8 cellular contexts compared by ENCODE assay signal in genomic region chr17:59707971-59708425, GRCh38.
A peak's percentile ranks its signal among the peaks of the same experiment; 100 is the strongest.
DNase-seq lines count a peak whose midpoint lies in the region; ATAC-seq and TF ChIP-seq lines count a peak whose summit lies in the region.

No MANE protein-coding gene starts in this region.

- H3K27me3 ChIP-seq in GM06990 (replicated peaks; ENCODE audit: control insufficient read depth, insufficient read depth, low read length) (no peaks in the 10 kb centered on the region), muscle layer of colon (ENCODE audit: control insufficient read depth in 1 of 2, insufficient read depth in 2 of 2, low read length in 2 of 2) (no peaks in the 10 kb centered on the region)

- H3K9me3 ChIP-seq in muscle layer of colon (ENCODE audit: low read length): no peaks in the 10 kb centered on the region

- peak overlapping the region; percentile 96 for H3K9ac ChIP-seq in muscle layer of colon (ENCODE audit: low read length)

- H3K4me3 ChIP-seq in GM06990 (replicated peaks; ENCODE audit: low read depth, low read length) (peak overlapping the region; percentile 99), muscle layer of colon (ENCODE audit: low read depth in 1 of 2, low read length in 2 of 2) (peak overlapping the region; percentile 90 to 99)

- peaks cover 27% of the 10 kb centered on the region for H3K4me1 ChIP-seq in muscle layer of colon (ENCODE audit: insufficient read depth, low read length)

- peak overlapping the region; percentile 95 for H3K27ac ChIP-seq in muscle layer of colon (ENCODE audit: low read depth, low read length)

- no peak for ATAC-seq in GM21360 (IDR thresholded peaks at IDR 0.05; ENCODE audit: unreplicated experiment)
- no peak for ATAC-seq in GM19467 (IDR thresholded peaks at IDR 0.05; ENCODE audit: unreplicated experiment)
- ATAC-seq in GM21737 (IDR thresholded peaks at IDR 0.05; ENCODE audit: unreplicated experiment): no peak

- DNase-seq in GM06990 (ENCODE audit: extremely low read depth, insufficient read length) (no peak), NCI-H510A (lab: John Stamatoyannopoulos, UW) (peak; percentile 7), dedifferentiated amniotic fluid mesenchymal stem cell (ENCODE audit: extremely low spot score) (peak; percentile 15), NCI-H345 (lab: John Stamatoyannopoulos, UW) (no peak)

- H3K36me3 ChIP-seq in GM06990 (ENCODE audit: control insufficient read depth, insufficient read depth, low read length) (peaks cover 1% of the 10 kb centered on the region; the same call in 1 of the 2 replicates), muscle layer of colon (ENCODE audit: insufficient read depth, low read length) (no peaks in the 10 kb centered on the region)

- TF ChIP-seq CTCF in GM06990 (IDR thresholded peaks at IDR 0.05; ENCODE audit: insufficient read depth, low read length, poor library complexity, severe bottlenecking): no peak

Comparison
In these comparisons a context has a peak if more than half of its experiments do, and no peak if none do; other contexts are left out.
1. DNase-seq: peak in NCI-H510A (single experiment) and dedifferentiated amniotic fluid mesenchymal stem cell (single experiment); none in GM06990 (single experiment) and NCI-H345 (single experiment).